ENCODE assay signal across 11 cellular contexts in the genomic region with DNA sequence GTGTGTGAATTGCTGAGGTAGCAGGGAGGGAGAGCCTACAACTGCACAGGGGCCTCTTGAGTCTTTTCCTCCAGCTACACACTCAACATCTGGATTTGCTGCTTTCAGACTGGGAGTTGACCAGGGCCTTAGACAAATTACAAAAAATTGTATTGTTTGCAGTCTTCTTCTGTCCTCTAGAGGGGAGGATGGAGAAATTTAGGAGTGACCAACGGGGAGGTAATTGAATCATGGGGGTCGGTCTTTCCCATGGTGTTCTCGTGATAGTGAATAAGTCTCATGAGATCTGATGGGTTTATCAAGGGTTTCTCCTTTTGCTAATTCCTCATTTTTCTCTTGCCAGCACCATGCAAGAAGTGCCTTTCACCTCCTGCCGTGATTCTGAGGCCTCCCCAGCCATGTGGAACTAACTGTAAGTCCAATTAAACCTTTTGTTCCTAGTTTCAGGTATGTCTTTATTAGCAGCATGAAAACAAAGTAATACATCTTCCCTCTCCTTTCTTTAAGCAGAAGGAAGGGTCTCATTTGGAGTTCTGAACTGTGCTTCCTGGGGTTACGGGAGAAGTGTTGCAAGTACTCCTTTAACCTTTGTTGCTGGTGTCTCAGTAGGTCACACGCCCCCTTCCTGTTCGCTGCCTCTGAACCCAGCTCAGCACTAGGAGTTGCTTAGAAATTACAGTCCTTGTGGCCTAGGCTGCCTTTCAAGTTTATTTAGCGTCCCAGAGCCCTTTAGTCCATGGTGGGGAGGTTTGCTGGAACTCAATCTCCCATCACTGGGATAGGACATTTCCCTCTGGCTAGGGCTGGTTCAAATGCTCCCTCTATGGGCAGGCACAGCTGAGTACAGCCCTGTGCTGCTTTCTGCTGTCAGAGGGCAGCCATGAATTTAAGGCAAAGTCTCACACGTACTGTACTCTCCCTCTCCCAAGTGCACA. TPM values are rescaled to one million over a fixed set of nuclear protein-coding genes. Genes with fewer than 3 reads are reported as not detected.
A peak's percentile ranks its signal among the peaks of the same experiment; 100 is the strongest.
DNase-seq lines count a peak whose midpoint lies in the region; ATAC-seq, FAIRE-seq and TF ChIP-seq lines count a peak whose summit lies in the region.
"Had no signal": no experiment of that assay in that cellular context is flagged by ENCODE, and none has a peak within 500 bp of the region (broad histone marks: within the 10 kb centered on the region; RNA-seq: fewer than 3 reads in every experiment).

No MANE protein-coding gene starts in this region.

- H3K36me3 Mint-ChIP-seq in glutamatergic neuron (ENCODE audit: unreplicated experiment) = no peaks in the 10 kb centered on the region
- no peaks in the 10 kb centered on the region for H3K36me3 Mint-ChIP-seq in T-helper 2 cell treated with Interferon-gamma antibody and Interleukin-4, amounts not matched to agents 5 μg/mL and 100 μg/mL, for 36 hours (ENCODE audit: low read depth)

- no peak for TF ChIP-seq POLR2A in GM12891 (IDR thresholded peaks at IDR 0.05; ENCODE audit: low read depth, low read length)

- peak; percentile 26 for FAIRE-seq in GM12891 (lab: Jason Lieb, UNC)

- no peaks in the 10 kb centered on the region for H3K27me3 Mint-ChIP-seq in glutamatergic neuron (ENCODE audit: unreplicated experiment)
- H3K27me3 Mint-ChIP-seq in T-helper 2 cell treated with Interferon-gamma antibody and Interleukin-4, amounts not matched to agents 5 μg/mL and 100 μg/mL, for 36 hours (ENCODE audit: low read depth) = peaks cover 31% of the 10 kb centered on the region

- no peak overlapping the region for H3K4me3 Mint-ChIP-seq in glutamatergic neuron (ENCODE audit: unreplicated experiment)
- no peak overlapping the region for H3K4me3 Mint-ChIP-seq in T-helper 2 cell treated with Interferon-gamma antibody and Interleukin-4, amounts not matched to agents 5 μg/mL and 100 μg/mL, for 36 hours

- H3K9me3 ChIP-seq in AG04450 (ENCODE audit: control insufficient read depth, insufficient read depth, low read length) = no peaks in the 10 kb centered on the region
- H3K9me3 ChIP-seq: esophagus squamous epithelium had no signal

- no peaks in the 10 kb centered on the region for H3K9me3 Mint-ChIP-seq in glutamatergic neuron (ENCODE audit: unreplicated experiment)
- H3K9me3 Mint-ChIP-seq in T-helper 2 cell treated with Interferon-gamma antibody and Interleukin-4, amounts not matched to agents 5 μg/mL and 100 μg/mL, for 36 hours = no peaks in the 10 kb centered on the region

- no peak overlapping the region for H3K4me3 ChIP-seq in AG04450 (ENCODE audit: low read depth, low read length)
- H3K4me3 ChIP-seq: esophagus squamous epithelium had no signal

- TF ChIP-seq CTCF in AG04450 (IDR thresholded peaks at IDR 0.05; ENCODE audit: low read depth, low read length) (peak; percentile 35), glutamatergic neuron (IDR thresholded peaks at IDR 0.05; ENCODE audit: partially characterized antibody, unreplicated experiment) (no peak)

- H3K27ac Mint-ChIP-seq in glutamatergic neuron (ENCODE audit: unreplicated experiment) = no peak overlapping the region
- H3K27ac Mint-ChIP-seq in T-helper 2 cell treated with Interferon-gamma antibody and Interleukin-4, amounts not matched to agents 5 μg/mL and 100 μg/mL, for 36 hours = no peak overlapping the region

- H3K27me3 ChIP-seq in AG04450 (ENCODE audit: control insufficient read depth, insufficient read depth, low read length) = peaks cover 6% of the 10 kb centered on the region

- ATAC-seq in HG02973 (IDR thresholded peaks at IDR 0.05; ENCODE audit: unreplicated experiment) = no peak

- POLR2A ChIA-PET in AG04450 (lab: Yijun Ruan, JAX) = no interaction called here

- H3K4me1 Mint-ChIP-seq in glutamatergic neuron (ENCODE audit: low read depth, unreplicated experiment) = no peaks in the 10 kb centered on the region
- H3K4me1 Mint-ChIP-seq in T-helper 2 cell treated with Interferon-gamma antibody and Interleukin-4, amounts not matched to agents 5 μg/mL and 100 μg/mL, for 36 hours (ENCODE audit: low read depth) = no peaks in the 10 kb centered on the region

- no peak overlapping the region for H3K27ac ChIP-seq in AG04450 (ENCODE audit: low read depth, low read length)
- H3K27ac ChIP-seq: esophagus squamous epithelium had no signal

- CTCF ChIA-PET in AG04450 (lab: Charles Lee) = interaction anchor here (1.3 kb wide), 1 partner anchor 88 kb away, joined by 4 read pairs; no protein-coding TSS in a partner anchor

- DNase-seq in AG04450 (ENCODE audit: low read depth, low spot score) (no peak), GM12891 (ENCODE audit: insufficient read length, low spot score) (no peak), NCI-H69 (lab: John Stamatoyannopoulos, UW) (peak; percentile 11), glutamatergic neuron (peak; percentile 20), SHP77 treated with DMSO at 0.1 percent for 48 hours (lab: John Stamatoyannopoulos, UW) (no peak)
- no peak for DNase-seq in stimulated activated CD4-positive, alpha-beta T cell treated with anti-CD3 and anti-CD28 coated beads, Interleukin-4, amount 100 ng/mL, for 1 hour
- DNase-seq in T-helper 2 cell treated with Interferon-gamma antibody and Interleukin-4, amounts not matched to agents 5 μg/mL and 100 μg/mL, for 36 hours (ENCODE audit: low spot score) = no peak
- DNase-seq: esophagus squamous epithelium, NCI-H2171 treated with DMSO at 0.1 percent for 48 hours had no signal

TF ChIP-seq in GM12891, 5 proteins besides CTCF, POLR2A, EP300 and RAD21:
- TF ChIP-seq SPI1 (IDR thresholded peaks at IDR 0.05; ENCODE audit: low read depth, low read length) (no peak), PAX5 (IDR thresholded peaks at IDR 0.05; ENCODE audit: insufficient read depth, low read length, severe bottlenecking) (no peak), POU2F2 (IDR thresholded peaks at IDR 0.05; ENCODE audit: low read depth, low read length) (no peak), POLR2AphosphoS5 (IDR thresholded peaks at IDR 0.05; ENCODE audit: low read depth, low read length) (no peak), TAF1 (IDR thresholded peaks at IDR 0.05; ENCODE audit: low read depth, low read length) (no peak)

RNA-seq across cellular contexts. Expression of gene IFNA8, which starts 4.4 kb away (rescaled TPM):
- polyA plus RNA-seq in AG04450 (2011; rRNA removed) = not detected in 2 replicates
- not detected in 2 replicates for polyA minus RNA-seq in AG04450 (2011; rRNA and poly(A)+ RNA removed)
- not detected for polyA plus RNA-seq in GM12891 (2012; ENCODE audit: low read depth, missing spikeins)
- not detected for total RNA-seq in glutamatergic neuron (ENCODE audit: unreplicated experiment)
- total RNA-seq: Daoy, esophagus squamous epithelium had no signal

RNA-seq across cellular contexts. Expression of gene IFNA1, which starts 26.9 kb away (rescaled TPM):
- not detected in 2 replicates for polyA plus RNA-seq in AG04450 (2011; rRNA removed)
- not detected in 2 replicates for polyA minus RNA-seq in AG04450 (2011; rRNA and poly(A)+ RNA removed)
- not detected for polyA plus RNA-seq in GM12891 (2012; ENCODE audit: low read depth, missing spikeins)
- total RNA-seq in glutamatergic neuron (ENCODE audit: unreplicated experiment) = not detected
- total RNA-seq: Daoy, esophagus squamous epithelium had no signal

RNA-seq across cellular contexts. Expression of gene IFNA2, which starts 28.2 kb away (rescaled TPM):
- polyA plus RNA-seq in AG04450 (2011; rRNA removed) = not detected in 2 replicates
- polyA minus RNA-seq in AG04450 (2011; rRNA and poly(A)+ RNA removed) = not detected in 2 replicates
- polyA plus RNA-seq in GM12891 (2012; ENCODE audit: low read depth, missing spikeins) = 0.31 TPM
- total RNA-seq in glutamatergic neuron (ENCODE audit: unreplicated experiment) = not detected
- total RNA-seq: Daoy, esophagus squamous epithelium had no signal

RNA-seq across cellular contexts. Expression of gene IFNA13, which starts 45.5 kb away (rescaled TPM):
- polyA plus RNA-seq in AG04450 (2011; rRNA removed) = not detected in 2 replicates
- polyA minus RNA-seq in AG04450 (2011; rRNA and poly(A)+ RNA removed) = not detected in 2 replicates
- polyA plus RNA-seq in GM12891 (2012; ENCODE audit: low read depth, missing spikeins) = not detected
- total RNA-seq in glutamatergic neuron (ENCODE audit: unreplicated experiment) = not detected
- total RNA-seq: Daoy, esophagus squamous epithelium had no signal

Comparison
In these comparisons a context has a peak if more than half of its experiments do, and no peak if none do; other contexts are left out.
1. DNase-seq: peak in NCI-H69 (single experiment) and glutamatergic neuron (single experiment); none in AG04450 (single experiment), GM12891 (single experiment), stimulated activated CD4-positive, alpha-beta T cell treated with anti-CD3 and anti-CD28 coated beads, Interleukin-4, amount 100 ng/mL, for 1 hour (single experiment), T-helper 2 cell treated with Interferon-gamma antibody and Interleukin-4, amounts not matched to agents 5 μg/mL and 100 μg/mL, for 36 hours (single experiment) and SHP77 treated with DMSO at 0.1 percent for 48 hours (single experiment).